In genomic region chr1:45721207-45721606, GRCh38 we compare ENCODE assay signal across 21 cellular contexts. TPM values are rescaled to one million over a fixed set of nuclear protein-coding genes. Genes with fewer than 3 reads are reported as not detected.
DNase-seq lines count a peak whose midpoint lies in the region; ATAC-seq, FAIRE-seq and TF ChIP-seq lines count a peak whose summit lies in the region.
"Had no signal": no experiment of that assay in that cellular context is flagged by ENCODE, and none has a peak within 500 bp of the region (broad histone marks: within the 10 kb centered on the region; RNA-seq: fewer than 3 reads in every experiment).

No MANE protein-coding gene starts in this region.

- H4K20me1 ChIP-seq in K562 (replicated peaks; ENCODE audit: control insufficient read depth, insufficient read depth, low read length) (no peaks in the 10 kb centered on the region), keratinocyte (ENCODE audit: control insufficient read depth, extremely low read depth, insufficient read depth, low read length) (no peaks in the 10 kb centered on the region)

- H3K79me2 ChIP-seq in K562 (ENCODE audit: control insufficient read depth, insufficient read depth, low read length) = no peaks in the 10 kb centered on the region
- no peaks in the 10 kb centered on the region for H3K79me2 ChIP-seq in keratinocyte (ENCODE audit: control insufficient read depth, insufficient read depth, low read length)

- no peak overlapping the region for H3K4me2 ChIP-seq in K562 (ENCODE audit: insufficient read depth, low read length)
- no peak overlapping the region for H3K4me2 ChIP-seq in keratinocyte (ENCODE audit: control insufficient read depth, extremely low read depth, insufficient read depth, low read depth, low read length)
- H3K4me2 ChIP-seq: neural progenitor cell, PC-9 had no signal

- no peaks in the 10 kb centered on the region for H3K27me3 ChIP-seq in K562 (ENCODE audit: control insufficient read depth in 2 of 2, insufficient read depth in 2 of 2, low read length in 2 of 2)
- H3K27me3 ChIP-seq in keratinocyte (ENCODE audit: control insufficient read depth, extremely low read depth, insufficient read depth, low read length) = no peaks in the 10 kb centered on the region
- H3K27me3 ChIP-seq: heart right ventricle, neural progenitor cell had no signal

- TF ChIP-seq EP300 in K562 (IDR thresholded peaks at IDR 0.05; ENCODE audit: low read length) = no peak

- in situ Hi-C loops in K562 (cut with MboI) = no loop called here

- H3K9ac ChIP-seq in K562 (ENCODE audit: insufficient read depth in 1 of 2, low read depth in 2 of 2, low read length in 2 of 2) (no peak overlapping the region), keratinocyte (ENCODE audit: control insufficient read depth, extremely low read depth, insufficient read depth, low read length) (no peak overlapping the region)
- H3K9ac ChIP-seq: neural progenitor cell had no signal

- CTCF ChIA-PET in AG04449 (lab: Yijun Ruan, JAX) (interaction anchor here (0.7 kb wide), 1 partner anchor 163 kb away, joined by 3 read pairs; no protein-coding TSS in a partner anchor), K562 (lab: Yijun Ruan, JAX; ENCODE audit: low intra/inter-chr PET ratio) (no interaction called here)

- BruUV-seq in K562 (replicated peaks; lab: Mats Ljungman, UMichigan) = no TSS peak

- POLR2A ChIA-PET in AG04449 (lab: Yijun Ruan, JAX) = interaction anchor here (0.6 kb wide), 1 partner anchor 16 kb away, joined by 3 read pairs; no protein-coding TSS in a partner anchor
- POLR2A ChIA-PET in K562 (lab: Yijun Ruan, JAX) = no interaction called here

- H3K9me3 ChIP-seq in K562 (replicated peaks; ENCODE audit: control insufficient read depth, insufficient read depth, low read depth, low read length) (no peaks in the 10 kb centered on the region), keratinocyte (ENCODE audit: control insufficient read depth, low read depth, low read length) (no peaks in the 10 kb centered on the region)
- H3K9me3 ChIP-seq: heart right ventricle had no signal

- TF ChIP-seq RAD21 in K562 (CRISPR knock-in tag; conservative IDR thresholded peaks at IDR 0.05 in 1 of 2, IDR thresholded peaks at IDR 0.05 in 1 of 2) = no peak

- no peak overlapping the region for H2AFZ ChIP-seq in K562 (ENCODE audit: low read depth, low read length)
- no peak overlapping the region for H2AFZ ChIP-seq in keratinocyte (ENCODE audit: control insufficient read depth, low read length)
- H2AFZ ChIP-seq: neural progenitor cell, PC-9 had no signal

- no peak overlapping the region for H3K4me3 ChIP-seq in AG04449 (ENCODE audit: low read depth, low read length)
- no peak overlapping the region for H3K4me3 ChIP-seq in K562
- no peak overlapping the region for H3K4me3 ChIP-seq in keratinocyte (ENCODE audit: control insufficient read depth in 2 of 3, extremely low read depth in 1 of 3, insufficient read depth in 2 of 3, low read depth in 1 of 3, low read length in 3 of 3)
- H3K4me3 ChIP-seq: heart right ventricle, neural progenitor cell, PC-9 had no signal

- dilution Hi-C loops in keratinocyte (cut with MboI; ENCODE audit: extremely low pct_ligation_motif_present, low sequenced_read_pairs) = no loop called here

- WGBS in K562 (ENCODE audit: insufficient coverage, low coverage, missing lambda C conversion rate) = 100% methylated on average over 1 of the region's 1 CpG

- FAIRE-seq in H54 (lab: Jason Lieb, UNC) = peak; percentile 75
- no peak for FAIRE-seq in K562 (lab: Jason Lieb, UNC)
- peak; percentile 20 for FAIRE-seq in keratinocyte (lab: Jason Lieb, UNC)
- FAIRE-seq: A204.1, kidney had no signal

- H3K27ac ChIP-seq in K562 (ENCODE audit: extremely low read depth, low read depth, low read length) = no peak overlapping the region
- no peak overlapping the region for H3K27ac ChIP-seq in keratinocyte (ENCODE audit: control insufficient read depth, insufficient read depth, low read length)
- H3K27ac ChIP-seq: epithelial cell of prostate, heart right ventricle, HL-60, neural progenitor cell, PC-9 had no signal

- TF ChIP-seq POLR2A in H54 (IDR thresholded peaks at IDR 0.05; ENCODE audit: low read depth, low read length) (no peak), K562 (conservative IDR thresholded peaks at IDR 0.05) (no peak)

- H3K4me1 ChIP-seq in K562 (replicated peaks in 1 of 2; ENCODE audit: control insufficient read depth in 2 of 2, insufficient read depth in 2 of 2, low read length in 2 of 2) (peaks cover 0 to 8% of the 10 kb centered on the region in 2 experiments; a peak in 2 of 5 replicates), keratinocyte (ENCODE audit: control insufficient read depth, extremely low read depth, insufficient read depth, low read length) (no peaks in the 10 kb centered on the region)
- H3K4me1 ChIP-seq: neural progenitor cell had no signal

- intact Hi-C loops in K562 (cut with micrococcal nuclease) = no loop called here

- DNase-seq in AG04449 (ENCODE audit: low read depth, low spot score) = peak; percentile 66
- no peak for DNase-seq in H54 (ENCODE audit: insufficient read length, low spot score)
- DNase-seq in K562 (ENCODE audit: extremely low read depth in 1 of 4, low spot score in 3 of 4) = no peak
- no peak for DNase-seq in keratinocyte (ENCODE audit: low read depth, low spot score)
- DNase-seq in GM19240 (ENCODE audit: insufficient read length, low spot score) = no peak
- no peak for DNase-seq in NCI-H2081 (lab: John Stamatoyannopoulos, UW)
- DNase-seq: activated gamma-delta T cell treated with Interleukin-2 at 50 U/mL for 16 hours; heart right ventricle; kidney; MV-4-11; NCI-H2029 treated with DMSO at 0.1 percent for 48 hours; NCI-H524; PC-9; retina; stimulated activated naive CD8-positive, alpha-beta T cell treated with anti-CD3 and anti-CD28 coated beads, Interleukin-15, amount 100 ng/mL, for 72 hours had no signal

- H3K9me1 ChIP-seq in K562 (ENCODE audit: control insufficient read depth, insufficient read depth, low read length) (no peaks in the 10 kb centered on the region), keratinocyte (ENCODE audit: control insufficient read depth, extremely low read depth, insufficient read depth, low read length) (no peaks in the 10 kb centered on the region)

- ATAC-seq in K562 (no peak), GM21717 (IDR thresholded peaks at IDR 0.05; ENCODE audit: unreplicated experiment) (no peak), HG03457 (IDR thresholded peaks at IDR 0.05; ENCODE audit: unreplicated experiment) (no peak)
- ATAC-seq: heart right ventricle; stimulated activated naive CD8-positive, alpha-beta T cell treated with anti-CD3 and anti-CD28 coated beads, Interleukin-15, amount 100 ng/mL, for 72 hours had no signal

- TF ChIP-seq CTCF in AG04449 (IDR thresholded peaks at IDR 0.05; ENCODE audit: insufficient read depth, low read length, missing control alignments) (no peak), K562 (IDR thresholded peaks at IDR 0.05 in 2 of 3, conservative IDR thresholded peaks at IDR 0.05 in 1 of 3; ENCODE audit: insufficient read depth in 2 of 3, low read depth in 1 of 3, low read length in 3 of 3) (no peak), keratinocyte (optimal IDR thresholded peaks at IDR 0.05 in 1 of 3, IDR thresholded peaks at IDR 0.05 in 1 of 3, conservative IDR thresholded peaks at IDR 0.05 in 1 of 3; ENCODE audit: extremely low read depth in 1 of 3, insufficient read depth in 2 of 3, low read length in 3 of 3) (no peak)

- H3K36me3 ChIP-seq in K562 (ENCODE audit: control insufficient read depth, insufficient read depth, low read length) (no peaks in the 10 kb centered on the region), keratinocyte (ENCODE audit: control insufficient read depth in 2 of 2, extremely low read depth in 1 of 2, insufficient read depth in 2 of 2, low read length in 2 of 2) (no peaks in the 10 kb centered on the region)
- H3K36me3 ChIP-seq: neural progenitor cell had no signal

RNA-seq across cellular contexts. Expression of gene IPP, which starts 29.2 kb away (rescaled TPM):
- total RNA-seq in K562 (2011; cell fraction: chromatin; rRNA removed; ENCODE audit: low replicate concordance) = 11.4 and 25.7 TPM in 2 replicates
- 5.3 and 7.0 TPM in 2 replicates for total RNA-seq in K562 (2011; cell fraction: nucleolus; rRNA removed)
- 13.2 and 17.9 TPM in 2 replicates for total RNA-seq in K562 (2011; cell fraction: nucleoplasm; rRNA removed)
- total RNA-seq in K562 (2014; rRNA removed) = 5.7 and 7.5 TPM in 2 replicates
- 9.7 and 13.6 TPM in 2 replicates for total RNA-seq in K562 (2014; rRNA removed; fragmentation: Illumina TruSeq; extraction: Trizol)
- total RNA-seq in K562 (2015; rRNA removed; fragmentation: Illumina TruSeq; extraction: Trizol) = 6.9 and 8.3 TPM in 2 replicates
- 11.8 and 15.1 TPM in 2 replicates for total RNA-seq in K562 (2021)
- 8.6 and 14.7 TPM in 2 replicates for polyA plus RNA-seq in K562 (2011; rRNA removed)
- 1.9 and 4.5 TPM in 2 replicates for polyA plus RNA-seq in K562 (2011; cell fraction: cytosol; rRNA removed)
- 3.1 TPM in 2 replicates for polyA plus RNA-seq in K562 (2011; cell fraction: nucleus; rRNA removed)
- polyA plus RNA-seq in K562 (2012) = 8.1 and 11.6 TPM in 2 replicates
- polyA plus RNA-seq in K562 (2014; fragmentation: Illumina TruSeq; extraction: Trizol) = 7.2 and 7.5 TPM in 2 replicates
- polyA plus RNA-seq in K562 (2014; fragmentation: Nextera tagmentation; extraction: Ambion mirVana) = 10 to 100 TPM; 13.5 to 15.1 TPM
- 5.6 and 6.9 TPM in 2 replicates for polyA plus RNA-seq in K562 (2014; rRNA removed)
- 16.4 and 21.4 TPM in 2 replicates for polyA minus RNA-seq in K562 (2011; rRNA and poly(A)+ RNA removed)
- polyA minus RNA-seq in K562 (2011; cell fraction: cytosol; rRNA and poly(A)+ RNA removed) = 2.8 and 6.7 TPM in 2 replicates
- polyA minus RNA-seq in K562 (2011; cell fraction: nucleus; rRNA and poly(A)+ RNA removed) = 2.4 and 3.7 TPM in 2 replicates
- polyA plus RNA-seq in keratinocyte = 6.7 to 10.0 TPM (median 8.3 TPM) in 3 replicates
- polyA plus RNA-seq in keratinocyte (2011; ENCODE audit: low read depth) = 2.6 TPM
- polyA plus RNA-seq in keratinocyte (2011; cell fraction: cytosol; rRNA removed) = 4.6 and 8.2 TPM in 2 replicates
- 6.2 and 9.0 TPM in 2 replicates for polyA plus RNA-seq in keratinocyte (2011; cell fraction: nucleus; rRNA removed)
- 8.6 and 8.7 TPM in 2 replicates for polyA plus RNA-seq in keratinocyte (2012; ENCODE audit: low replicate concordance)
- 2.9 to 11.4 TPM (median 8.5 TPM) in 3 replicates for polyA minus RNA-seq in keratinocyte
- polyA minus RNA-seq in keratinocyte (2011; cell fraction: cytosol; rRNA and poly(A)+ RNA removed) = 8.2 TPM
- 6.0 and 9.2 TPM in 2 replicates for polyA minus RNA-seq in keratinocyte (2011; cell fraction: nucleus; rRNA and poly(A)+ RNA removed)

RNA-seq across cellular contexts. Expression of gene TMEM69, which starts 33.2 kb away (rescaled TPM):
- total RNA-seq in K562 (2011; cell fraction: chromatin; rRNA removed; ENCODE audit: low replicate concordance) = 69.1 and 83.0 TPM in 2 replicates
- total RNA-seq in K562 (2011; cell fraction: nucleolus; rRNA removed) = 69.2 and 76.9 TPM in 2 replicates
- 117 and 160 TPM in 2 replicates for total RNA-seq in K562 (2011; cell fraction: nucleoplasm; rRNA removed)
- total RNA-seq in K562 (2014; rRNA removed) (47.3 and 73.2 TPM in 2 replicates), K562 (2014; rRNA removed; fragmentation: Illumina TruSeq; extraction: Trizol) (103 and 117 TPM in 2 replicates), K562 (2015; rRNA removed; fragmentation: Illumina TruSeq; extraction: Trizol) (85.0 and 85.2 TPM in 2 replicates), K562 (2021) (66.5 and 68.6 TPM in 2 replicates)
- polyA plus RNA-seq in K562 (2011; rRNA removed) (248 and 266 TPM in 2 replicates), K562 (2014; fragmentation: Illumina TruSeq; extraction: Trizol) (129 and 149 TPM in 2 replicates), K562 (2014; fragmentation: Nextera tagmentation; extraction: Ambion mirVana) (100 to 1,000 TPM; 136 to 143 TPM), K562 (2014; rRNA removed) (82.0 and 130 TPM in 2 replicates), keratinocyte (69.7 to 110 TPM (median 91.4 TPM) in 3 replicates)
- 143 and 217 TPM in 2 replicates for polyA plus RNA-seq in K562 (2011; cell fraction: cytosol; rRNA removed)
- 68.9 and 105 TPM in 2 replicates for polyA plus RNA-seq in K562 (2011; cell fraction: nucleus; rRNA removed)
- polyA plus RNA-seq in K562 (2012) = 58.0 and 104 TPM in 2 replicates
- 147 and 159 TPM in 2 replicates for polyA minus RNA-seq in K562 (2011; rRNA and poly(A)+ RNA removed)
- polyA minus RNA-seq in K562 (2011; cell fraction: cytosol; rRNA and poly(A)+ RNA removed) = 34.7 and 59.2 TPM in 2 replicates
- polyA minus RNA-seq in K562 (2011; cell fraction: nucleus; rRNA and poly(A)+ RNA removed) = 17.2 and 47.9 TPM in 2 replicates
- polyA plus RNA-seq in keratinocyte (2011; ENCODE audit: low read depth) = 3.4 TPM
- polyA plus RNA-seq in keratinocyte (2011; cell fraction: cytosol; rRNA removed) = 58.5 and 128 TPM in 2 replicates
- 56.8 and 60.7 TPM in 2 replicates for polyA plus RNA-seq in keratinocyte (2011; cell fraction: nucleus; rRNA removed)
- 23.0 and 33.4 TPM in 2 replicates for polyA plus RNA-seq in keratinocyte (2012; ENCODE audit: low replicate concordance)
- 29.4 to 67.0 TPM (median 38.5 TPM) in 3 replicates for polyA minus RNA-seq in keratinocyte
- 27.6 TPM for polyA minus RNA-seq in keratinocyte (2011; cell fraction: cytosol; rRNA and poly(A)+ RNA removed)
- polyA minus RNA-seq in keratinocyte (2011; cell fraction: nucleus; rRNA and poly(A)+ RNA removed) = 18.6 and 27.5 TPM in 2 replicates

RNA-seq across cellular contexts. Expression of gene GPBP1L1, which starts 34.9 kb away (rescaled TPM):
- total RNA-seq in K562 (2011; cell fraction: chromatin; rRNA removed; ENCODE audit: low replicate concordance) = 283 and 462 TPM in 2 replicates
- 159 and 187 TPM in 2 replicates for total RNA-seq in K562 (2011; cell fraction: nucleolus; rRNA removed)
- total RNA-seq in K562 (2011; cell fraction: nucleoplasm; rRNA removed) = 247 and 326 TPM in 2 replicates
- total RNA-seq in K562 (2014; rRNA removed) = 122 and 133 TPM in 2 replicates
- total RNA-seq in K562 (2014; rRNA removed; fragmentation: Illumina TruSeq; extraction: Trizol) = 216 and 236 TPM in 2 replicates
- 176 and 178 TPM in 2 replicates for total RNA-seq in K562 (2015; rRNA removed; fragmentation: Illumina TruSeq; extraction: Trizol)
- 138 and 149 TPM in 2 replicates for total RNA-seq in K562 (2021)
- polyA plus RNA-seq in K562 (2011; rRNA removed) = 128 and 138 TPM in 2 replicates
- polyA plus RNA-seq in K562 (2011; cell fraction: cytosol; rRNA removed) = 49.8 and 94.3 TPM in 2 replicates
- polyA plus RNA-seq in K562 (2011; cell fraction: nucleus; rRNA removed) = 173 and 219 TPM in 2 replicates
- 86.4 and 101 TPM in 2 replicates for polyA plus RNA-seq in K562 (2012)
- 165 and 174 TPM in 2 replicates for polyA plus RNA-seq in K562 (2014; fragmentation: Illumina TruSeq; extraction: Trizol)
- polyA plus RNA-seq in K562 (2014; fragmentation: Nextera tagmentation; extraction: Ambion mirVana) = 100 to 1,000 TPM in 1 of 2 experiments, 10 to 100 TPM in 1; 86.0 to 128 TPM
- 80.8 and 96.8 TPM in 2 replicates for polyA plus RNA-seq in K562 (2014; rRNA removed)
- polyA minus RNA-seq in K562 (2011; rRNA and poly(A)+ RNA removed) = 244 and 278 TPM in 2 replicates
- 68.6 and 88.3 TPM in 2 replicates for polyA minus RNA-seq in K562 (2011; cell fraction: cytosol; rRNA and poly(A)+ RNA removed)
- 135 and 244 TPM in 2 replicates for polyA minus RNA-seq in K562 (2011; cell fraction: nucleus; rRNA and poly(A)+ RNA removed)
- polyA plus RNA-seq in keratinocyte = 43.4 to 65.5 TPM (median 64.1 TPM) in 3 replicates
- polyA plus RNA-seq in keratinocyte (2011; ENCODE audit: low read depth) = 212 TPM
- polyA plus RNA-seq in keratinocyte (2011; cell fraction: cytosol; rRNA removed) = 36.3 and 73.7 TPM in 2 replicates
- 89.4 and 117 TPM in 2 replicates for polyA plus RNA-seq in keratinocyte (2011; cell fraction: nucleus; rRNA removed)
- 50.3 and 70.4 TPM in 2 replicates for polyA plus RNA-seq in keratinocyte (2012; ENCODE audit: low replicate concordance)
- 62.5 to 115 TPM (median 94.5 TPM) in 3 replicates for polyA minus RNA-seq in keratinocyte
- 51.8 TPM for polyA minus RNA-seq in keratinocyte (2011; cell fraction: cytosol; rRNA and poly(A)+ RNA removed)
- polyA minus RNA-seq in keratinocyte (2011; cell fraction: nucleus; rRNA and poly(A)+ RNA removed) = 67.1 and 118 TPM in 2 replicates
